10 cellular contexts compared by ENCODE assay signal in genomic region chr10:100480002-100480401, GRCh38. TPM values are rescaled to one million over a fixed set of nuclear protein-coding genes. Genes with fewer than 3 reads are reported as not detected.
"Had no signal": no experiment of that assay in that cellular context is flagged by ENCODE, and none has a peak within 500 bp of the region (broad histone marks: within the 10 kb centered on the region; RNA-seq: fewer than 3 reads in every experiment).

No MANE protein-coding gene starts in this region.

- H3K9me3 ChIP-seq: HAP-1 had no signal

- H3K9me3 Mint-ChIP-seq: GM23338, HFFc6 had no signal

- H3K27ac Mint-ChIP-seq: GM23338, H9, HFFc6 had no signal

- ATAC-seq: GM23338, HCT116 had no signal

- DNase-seq: GM23248, GOT3, H7, H9, HCEC 1CT, HFFc6 had no signal

- H3K27ac ChIP-seq: GM23248 had no signal

- H3K4me3 Mint-ChIP-seq: GM23338, H9, HFFc6 had no signal

- H3K36me3 ChIP-seq: HAP-1 had no signal

- H3K4me3 ChIP-seq: GM23248, GM23338, HAP-1 had no signal

RNA-seq across cellular contexts. Expression of gene WNT8B, which starts 17.2 kb away (rescaled TPM):
- total RNA-seq: GM23248, H4, H9, HFFc6 had no signal
